1 cellular context compared by ENCODE assay signal in genomic region chr1:74732960-74733615, GRCh38.
TF ChIP-seq lines count a peak whose summit lies in the region.

A gene with protein sequence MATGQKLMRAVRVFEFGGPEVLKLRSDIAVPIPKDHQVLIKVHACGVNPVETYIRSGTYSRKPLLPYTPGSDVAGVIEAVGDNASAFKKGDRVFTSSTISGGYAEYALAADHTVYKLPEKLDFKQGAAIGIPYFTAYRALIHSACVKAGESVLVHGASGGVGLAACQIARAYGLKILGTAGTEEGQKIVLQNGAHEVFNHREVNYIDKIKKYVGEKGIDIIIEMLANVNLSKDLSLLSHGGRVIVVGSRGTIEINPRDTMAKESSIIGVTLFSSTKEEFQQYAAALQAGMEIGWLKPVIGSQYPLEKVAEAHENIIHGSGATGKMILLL (minus strand): TSS chr1:74733050. CDS start chr1:74724821, 8,229 bp downstream.
A gene with protein sequence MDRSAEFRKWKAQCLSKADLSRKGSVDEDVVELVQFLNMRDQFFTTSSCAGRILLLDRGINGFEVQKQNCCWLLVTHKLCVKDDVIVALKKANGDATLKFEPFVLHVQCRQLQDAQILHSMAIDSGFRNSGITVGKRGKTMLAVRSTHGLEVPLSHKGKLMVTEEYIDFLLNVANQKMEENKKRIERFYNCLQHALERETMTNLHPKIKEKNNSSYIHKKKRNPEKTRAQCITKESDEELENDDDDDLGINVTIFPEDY (plus strand): TSS chr1:74733152. CDS start chr1:74733245, 93 bp downstream.

TF ChIP-seq in HEK293, 187 proteins besides CTCF, POLR2A, EP300 and RAD21 (continued from another document):
- TF ChIP-seq ZBTB49 (tag by site-specific recombination; IDR thresholded peaks at IDR 0.05; ENCODE audit: low read depth) = no peak
- TF ChIP-seq ZNF366 (tag by site-specific recombination; conservative IDR thresholded peaks at IDR 0.05) = no peak
- no peak for TF ChIP-seq ZNF777 (tag by site-specific recombination; IDR thresholded peaks at IDR 0.05; ENCODE audit: borderline replicate concordance)
- TF ChIP-seq AEBP2 (tag by site-specific recombination; IDR thresholded peaks at IDR 0.05; ENCODE audit: borderline replicate concordance) = no peak
- TF ChIP-seq ZNF830 (tag by site-specific recombination; IDR thresholded peaks at IDR 0.05; ENCODE audit: low read depth) = no peak
- no peak for TF ChIP-seq BCL6B (tag by site-specific recombination; IDR thresholded peaks at IDR 0.05)
- no peak for TF ChIP-seq ZNF223 (tag by site-specific recombination; IDR thresholded peaks at IDR 0.05)
- no peak for TF ChIP-seq PATZ1 (tag by site-specific recombination; IDR thresholded peaks at IDR 0.05)
- TF ChIP-seq ZNF112 (tag by site-specific recombination; IDR thresholded peaks at IDR 0.05) = no peak
- TF ChIP-seq HOXD13 (CRISPR knock-in tag; IDR thresholded peaks at IDR 0.05; ENCODE audit: borderline replicate concordance) = no peak
- TF ChIP-seq ZNF701 (tag by site-specific recombination; IDR thresholded peaks at IDR 0.05) = no peak
- TF ChIP-seq ZNF544 (tag by site-specific recombination; IDR thresholded peaks at IDR 0.05) = no peak
- TF ChIP-seq ZNF341 (tag by site-specific recombination; IDR thresholded peaks at IDR 0.05; ENCODE audit: low read depth) = no peak
